ENCODE assay signal across 13 cellular contexts in the genomic region with DNA sequence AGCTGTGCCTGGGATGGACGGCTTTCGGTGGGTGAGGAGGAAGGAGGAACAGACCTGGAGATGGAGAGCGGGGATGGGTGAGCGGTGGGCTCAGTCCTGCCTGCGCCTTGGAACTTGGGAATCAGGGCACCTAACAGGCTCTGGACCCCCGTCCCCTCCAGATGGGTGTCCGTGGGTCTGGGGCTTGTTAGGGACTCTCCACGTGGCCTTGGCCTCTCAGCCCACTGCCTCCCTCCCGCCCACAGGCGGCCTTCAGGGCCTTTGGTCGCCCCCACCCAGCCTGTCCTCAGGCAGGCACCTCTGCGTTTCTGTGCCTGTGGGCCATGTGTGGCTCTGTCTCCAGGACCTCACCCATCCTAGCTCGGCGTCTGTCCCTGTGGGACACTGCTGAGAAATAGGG. TPM values are rescaled to one million over a fixed set of nuclear protein-coding genes. Genes with fewer than 3 reads are reported as not detected.
A peak's percentile ranks its signal among the peaks of the same experiment; 100 is the strongest.
DNase-seq lines count a peak whose midpoint lies in the region; ATAC-seq and TF ChIP-seq lines count a peak whose summit lies in the region.
"Had no signal": no experiment of that assay in that cellular context is flagged by ENCODE, and none has a peak within 500 bp of the region (broad histone marks: within the 10 kb centered on the region; RNA-seq: fewer than 3 reads in every experiment).

No MANE protein-coding gene starts in this region.

- peaks cover 68% of the 10 kb centered on the region for H3K4me1 ChIP-seq in BLaER1
- peaks cover 18 to 69% (median 62%) of the 10 kb centered on the region in 10 experiments for H3K4me1 ChIP-seq in BLaER1 treated with 17β-estradiol and CSF1 and Interleukin-3, amounts not matched to agents 10 nM and 100 nM
- peaks cover 0 to 17% of the 10 kb centered on the region in 2 donors for H3K4me1 ChIP-seq in neuronal stem cell (ENCODE audit: control insufficient read depth in 2 of 2, insufficient read depth in 1 of 2, low read depth in 1 of 2, low read length in 2 of 2)
- H3K4me1 ChIP-seq in effector memory CD4-positive, alpha-beta T cell (ENCODE audit: control insufficient read depth, insufficient read depth, low read length, poor library complexity, severe bottlenecking), result no peaks in the 10 kb centered on the region
- no peaks in the 10 kb centered on the region for H3K4me1 ChIP-seq in gastrocnemius medialis
- H3K4me1 ChIP-seq: A549, BE2C had no signal

- H3K9me3 Mint-ChIP-seq in WTC11, result no peaks in the 10 kb centered on the region
- H3K9me3 Mint-ChIP-seq: H9 had no signal

- no peak overlapping the region for H2BK5ac ChIP-seq in neuronal stem cell (ENCODE audit: low read length)

- H2AFZ ChIP-seq in neuronal stem cell (ENCODE audit: low read length), result no peak overlapping the region
- H2AFZ ChIP-seq: GM23248 had no signal

- H3K4me1 Mint-ChIP-seq in WTC11, result 0 out of 2 replicates have a peak, but pooled peaks cover 2% of the 10 kb centered on the region

- POLR2A ChIA-PET in WTC11 (lab: Charles Lee), result no interaction called here

- in situ Hi-C loops in gastrocnemius medialis (cut with MboI; ENCODE audit: low sequenced_read_pairs in 4 of 4), result loop anchor here in 1 of 4 donors (10.0 kb wide), 1 partner anchor 125 kb away; a partner anchor contains a TSS

- peaks cover 4% of the 10 kb centered on the region for H3K79me1 ChIP-seq in neuronal stem cell (ENCODE audit: low read depth, low read length)

- intact Hi-C loops in gastrocnemius medialis (cut with DNase I; ENCODE audit: low total_unique reads), result loop anchor here (2.0 kb wide), 1 partner anchor 125 kb away; no protein-coding TSS in a partner anchor

- no peak overlapping the region for H3K4me3 Mint-ChIP-seq in WTC11
- H3K4me3 Mint-ChIP-seq: H9 had no signal

- H3K36me3 ChIP-seq in BLaER1 (peaks cover 40% of the 10 kb centered on the region), neuronal stem cell (replicated peaks in 1 of 2; ENCODE audit: control insufficient read depth in 2 of 2, insufficient read depth in 2 of 2, low read length in 2 of 2) (peaks cover 15 to 48% of the 10 kb centered on the region in 2 donors), gastrocnemius medialis (peaks cover 0 to 41% of the 10 kb centered on the region in 2 donors)
- H3K36me3 ChIP-seq in BLaER1 treated with 17β-estradiol and CSF1 and Interleukin-3, amounts not matched to agents 10 nM and 100 nM, result peaks cover 39 to 48% (median 40%) of the 10 kb centered on the region in 11 experiments
- H3K36me3 ChIP-seq in effector memory CD4-positive, alpha-beta T cell (ENCODE audit: control insufficient read depth, insufficient read depth, low read length), result peaks cover 39% of the 10 kb centered on the region

- H3K9ac ChIP-seq in BLaER1 (no peak overlapping the region; the same call in 1 of the 2 replicates), neuronal stem cell (ENCODE audit: low read depth, low read length, poor library complexity) (peak overlapping the region; percentile 13)
- H3K9ac ChIP-seq in BLaER1 treated with 17β-estradiol and CSF1 and Interleukin-3, amounts not matched to agents 10 nM and 100 nM, result peak overlapping the region in 3 of 11 experiments; percentile 26 to 48 (median 40); a peak in 3 of 22 replicates
- H3K9ac ChIP-seq: GM23248 had no signal

- H3K14ac ChIP-seq in neuronal stem cell (ENCODE audit: low read length), result no peak overlapping the region

- H3K23ac ChIP-seq in neuronal stem cell (ENCODE audit: low read depth, low read length, poor library complexity), result no peak overlapping the region

- peak overlapping the region; percentile 95 for H3K4me2 ChIP-seq in BLaER1
- peak overlapping the region in 10 of 11 experiments; percentile 44 to 99 (median 97); a peak in 19 of 22 replicates for H3K4me2 ChIP-seq in BLaER1 treated with 17β-estradiol and CSF1 and Interleukin-3, amounts not matched to agents 10 nM and 100 nM
- no peak overlapping the region for H3K4me2 ChIP-seq in neuronal stem cell (ENCODE audit: insufficient read depth, low read length, poor library complexity, severe bottlenecking)
- H3K4me2 ChIP-seq: A549 had no signal

- H2BK15ac ChIP-seq in neuronal stem cell (ENCODE audit: low read length), result no peak overlapping the region

- peak overlapping the region; percentile 74 for H3K27ac ChIP-seq in BLaER1
- H3K27ac ChIP-seq in BLaER1 treated with 17β-estradiol and CSF1 and Interleukin-3, amounts not matched to agents 10 nM and 100 nM, result peak overlapping the region in 5 of 11 experiments; percentile 1 to 64 (median 50); a peak in 7 of 22 replicates
- no peak overlapping the region for H3K27ac ChIP-seq in neuronal stem cell (replicated peaks; ENCODE audit: low read length)
- H3K27ac ChIP-seq in effector memory CD4-positive, alpha-beta T cell (ENCODE audit: insufficient read depth, low read length, poor library complexity, severe bottlenecking), result no peak overlapping the region
- H3K27ac ChIP-seq in gastrocnemius medialis, result no peak overlapping the region
- H3K27ac ChIP-seq: A549, GM23248 had no signal

- no peak overlapping the region for H2BK12ac ChIP-seq in neuronal stem cell (ENCODE audit: low read length)

- peak overlapping the region; percentile 41 for H2AK5ac ChIP-seq in neuronal stem cell (ENCODE audit: low read depth, low read length)

- H3K27ac Mint-ChIP-seq in WTC11, result 0 out of 2 replicates have a peak overlapping the region, but pooled peaks have one; percentile 24

- CTCF ChIA-PET in WTC11 (lab: Charles Lee), result interaction anchor here (1.0 to 3.3 kb wide), 7 partner anchors 24 to 138 kb away, joined by 3 to 17 read pairs (median 10); a partner anchor contains a TSS

- H3K27me3 ChIP-seq in BLaER1 (no peaks in the 10 kb centered on the region), neuronal stem cell (ENCODE audit: control insufficient read depth in 3 of 3, insufficient read depth in 3 of 3, low read depth in 1 of 3, low read length in 3 of 3) (no peaks in the 10 kb centered on the region), gastrocnemius medialis (no peaks in the 10 kb centered on the region)
- peaks cover 0 to 7% (median 0%) of the 10 kb centered on the region in 11 experiments; a peak in 1 of 22 replicates for H3K27me3 ChIP-seq in BLaER1 treated with 17β-estradiol and CSF1 and Interleukin-3, amounts not matched to agents 10 nM and 100 nM
- no peaks in the 10 kb centered on the region for H3K27me3 ChIP-seq in effector memory CD4-positive, alpha-beta T cell (replicated peaks; ENCODE audit: control insufficient read depth, insufficient read depth, low read length, poor library complexity, severe bottlenecking)
- H3K27me3 ChIP-seq: BE2C had no signal

- DNase-seq in WTC11 (ENCODE audit: low spot score), result no peak
- DNase-seq in neuronal stem cell (ENCODE audit: low spot score), result no peak
- DNase-seq in effector memory CD4-positive, alpha-beta T cell, result no peak
- no peak for DNase-seq in gastrocnemius medialis
- DNase-seq: BE2C, DMS53, GF-D8, GM23248 had no signal

- H3K9me3 ChIP-seq in BLaER1, result no peaks in the 10 kb centered on the region
- H3K9me3 ChIP-seq in BLaER1 treated with 17β-estradiol and CSF1 and Interleukin-3, amounts not matched to agents 10 nM and 100 nM (replicated peaks in 1 of 11), result no peaks in the 10 kb centered on the region
- no peaks in the 10 kb centered on the region for H3K9me3 ChIP-seq in neuronal stem cell (replicated peaks in 1 of 2; ENCODE audit: control insufficient read depth in 2 of 2, insufficient read depth in 1 of 2, low read depth in 1 of 2, low read length in 2 of 2)
- no peaks in the 10 kb centered on the region for H3K9me3 ChIP-seq in effector memory CD4-positive, alpha-beta T cell (ENCODE audit: control insufficient read depth, low read length)
- no peaks in the 10 kb centered on the region for H3K9me3 ChIP-seq in gastrocnemius medialis
- H3K9me3 ChIP-seq: A549, BE2C had no signal

- no CpG with 5 or more reads among the region's 14 CpGs for WGBS in neuronal stem cell (ENCODE audit: extremely low coverage in 2 of 2, insufficient read length in 2 of 2, insufficient replicate concordance in 1 of 2), 2 donors

- TF ChIP-seq POLR2A in gastrocnemius medialis (IDR thresholded peaks at IDR 0.05), result no peak

- peak overlapping the region; percentile 12 for H3K18ac ChIP-seq in neuronal stem cell (ENCODE audit: low read length)

- H4K8ac ChIP-seq in neuronal stem cell (ENCODE audit: low read depth, low read length), result no peak overlapping the region

- H3K4me3 ChIP-seq in BLaER1 (peak overlapping the region; percentile 50; the same call in 1 of the 2 replicates), neuronal stem cell (ENCODE audit: low read length in 2 of 2) (no peak overlapping the region), gastrocnemius medialis (no peak overlapping the region)
- peak overlapping the region in 1 of 10 experiments; percentile 2; a peak in 1 of 20 replicates for H3K4me3 ChIP-seq in BLaER1 treated with 17β-estradiol and CSF1 and Interleukin-3, amounts not matched to agents 10 nM and 100 nM
- no peak overlapping the region for H3K4me3 ChIP-seq in effector memory CD4-positive, alpha-beta T cell (ENCODE audit: insufficient read depth, low read depth, low read length, poor library complexity, severe bottlenecking)
- H3K4me3 ChIP-seq: A549, GM23248 had no signal

- ATAC-seq in WTC11, result no peak
- no peak for ATAC-seq in esophagus mucosa
- no peak for ATAC-seq in gastrocnemius medialis

- no peak overlapping the region for H4K91ac ChIP-seq in neuronal stem cell (ENCODE audit: low read depth, low read length, poor library complexity)

- H3K36me3 Mint-ChIP-seq in WTC11, result peaks cover 23% of the 10 kb centered on the region

- TF ChIP-seq CTCF in WTC11 (IDR thresholded peaks at IDR 0.05), result no peak
- no peak for TF ChIP-seq CTCF in gastrocnemius medialis (IDR thresholded peaks at IDR 0.05 in 4 of 5, conservative IDR thresholded peaks at IDR 0.05 in 1 of 5)

- no peak overlapping the region for H2BK120ac ChIP-seq in neuronal stem cell (ENCODE audit: low read depth, low read length)

- H3K4ac ChIP-seq in neuronal stem cell (ENCODE audit: low read length), result no peak overlapping the region

- H4K20me1 ChIP-seq in BLaER1, result peaks cover 75% of the 10 kb centered on the region
- H4K20me1 ChIP-seq in BLaER1 treated with 17β-estradiol and CSF1 and Interleukin-3, amounts not matched to agents 10 nM and 100 nM, result peaks cover 24 to 92% (median 57%) of the 10 kb centered on the region in 11 experiments; a peak in 20 of 22 replicates

- no peaks in the 10 kb centered on the region for H3K27me3 Mint-ChIP-seq in WTC11 (ENCODE audit: low read depth)

TF ChIP-seq in WTC11, 78 proteins besides CTCF, POLR2A, EP300 and RAD21:
- TF ChIP-seq SOX15 (CRISPR knock-in tag; IDR thresholded peaks at IDR 0.05) (no peak), EMX1 (CRISPR knock-in tag; IDR thresholded peaks at IDR 0.05) (no peak), ZNF416 (CRISPR knock-in tag; IDR thresholded peaks at IDR 0.05) (no peak)
TF ChIP-seq in WTC11: peak in this region for 0.

RNA-seq across cellular contexts. Expression of a gene that starts 29.0 kb away (rescaled TPM):
- 25.6 to 29.6 TPM (median 28.4 TPM) in 3 replicates for total RNA-seq in WTC11 (2021)
- 5.4 TPM for polyA plus RNA-seq in neuronal stem cell (2013, experiment 1 of 2)
- polyA plus RNA-seq in neuronal stem cell (2013, experiment 2 of 2), result 4.4 TPM
- total RNA-seq in esophagus mucosa, result 15.7 TPM
- total RNA-seq in gastrocnemius medialis, result 10 to 100 TPM in 2 of 4 donors, 1 to 10 TPM in 2; 7.5 to 16.4 (median 10.2) TPM

RNA-seq across cellular contexts. Expression of a gene that starts 29.0 kb away (rescaled TPM):
- total RNA-seq in WTC11 (2021) (10.6 to 10.7 TPM (median 10.6 TPM) in 3 replicates), esophagus mucosa (48.0 TPM), gastrocnemius medialis (10 to 100 TPM; 19.0 to 32.9 (median 22.1) TPM)
- 7.3 TPM for polyA plus RNA-seq in neuronal stem cell (2013, experiment 1 of 2)
- polyA plus RNA-seq in neuronal stem cell (2013, experiment 2 of 2), result 8.3 TPM
